ENCODE assay signal across 9 cellular contexts in genomic region chr19:16197188-16197621, GRCh38. TPM values are rescaled to one million over a fixed set of nuclear protein-coding genes. Genes with fewer than 3 reads are reported as not detected.
A peak's percentile ranks its signal among the peaks of the same experiment; 100 is the strongest.
DNase-seq lines count a peak whose midpoint lies in the region; ATAC-seq and TF ChIP-seq lines count a peak whose summit lies in the region.
"Had no signal": no experiment of that assay in that cellular context is flagged by ENCODE, and none has a peak within 500 bp of the region (broad histone marks: within the 10 kb centered on the region; RNA-seq: fewer than 3 reads in every experiment).

No MANE protein-coding gene starts in this region.

- H3K4me1 Mint-ChIP-seq in activated CD4-positive, alpha-beta T cell treated with anti-CD3 and anti-CD28 coated beads for 36 hours: peaks cover 27% of the 10 kb centered on the region
- H3K4me1 Mint-ChIP-seq in progenitor cell of endocrine pancreas (ENCODE audit: low read depth): peaks cover 21% of the 10 kb centered on the region

- POLR2A ChIA-PET in activated CD4-positive, alpha-beta T cell treated with anti-CD3 and anti-CD28 coated beads for 36 hours (lab: Charles Lee): interaction anchor here (0.5 to 1.5 kb wide), 5 partner anchors 12 to 485 kb away, joined by 3 to 19 read pairs (median 3); partner anchors contain the start of genes FAM32A and RAB8A
- POLR2A ChIA-PET in SK-N-SH (lab: Yijun Ruan, JAX): interaction anchor here (1.1 to 1.6 kb wide), 2 partner anchors 9 to 12 kb away, joined by 7 to 18 read pairs; partner anchors contain the start of gene FAM32A

- H3K27me3 Mint-ChIP-seq in activated CD4-positive, alpha-beta T cell treated with anti-CD3 and anti-CD28 coated beads for 36 hours: no peaks in the 10 kb centered on the region
- no peaks in the 10 kb centered on the region for H3K27me3 Mint-ChIP-seq in progenitor cell of endocrine pancreas

- peaks cover 1 to 21% of the 10 kb centered on the region in 2 experiments for H3K36me3 ChIP-seq in SK-N-SH (replicated peaks in 1 of 2; ENCODE audit: control insufficient read depth in 1 of 2, insufficient read depth in 2 of 2, low read length in 1 of 2)

- peaks cover 16% of the 10 kb centered on the region for H3F3A ChIP-seq in SK-N-SH (replicated peaks; ENCODE audit: insufficient read depth)

- peak overlapping the region; percentile 85 to 88 for H3K27ac ChIP-seq in SK-N-SH (ENCODE audit: low read depth in 2 of 2, low read length in 1 of 2)

- 3% methylated on average over 2 of the region's 2 CpGs for WGBS in SK-N-SH (ENCODE audit: low lambda C conversion rate)

- TF ChIP-seq RAD21 in SK-N-SH (IDR thresholded peaks at IDR 0.05; ENCODE audit: low read length): no peak

- intact Hi-C loops in activated CD4-positive, alpha-beta T cell treated with anti-CD3 and anti-CD28 coated beads for 36 hours (cut with DNase I, micrococcal nuclease): loop anchor here (1.0 to 5.0 kb wide), 11 partner anchors 12 to 1072 kb away; partner anchors contain the start of genes FAM32A (in 2 of the 2), C19orf44 (in 1 of the 2), CALR3 (in 1 of the 2) and CHERP (in 1 of the 2)

- H3K4me1 ChIP-seq in SK-N-SH (ENCODE audit: control insufficient read depth in 1 of 2, insufficient read depth in 2 of 2, low read depth in 1 of 2, low read length in 1 of 2): peaks cover 13 to 17% of the 10 kb centered on the region in 2 experiments; a peak in 3 of 4 replicates

- no peak for DNase-seq in activated CD4-positive, alpha-beta T cell treated with anti-CD3 and anti-CD28 coated beads for 36 hours
- no peak for DNase-seq in activated CD4-positive, alpha-beta T cell treated with anti-CD3 and anti-CD28 coated beads, Interleukin-2, amount 50 U/mL, for 4 hours
- DNase-seq in SK-N-SH: no peak
- DNase-seq in progenitor cell of endocrine pancreas (ENCODE audit: low spot score, unreplicated experiment): no peak
- no peak for DNase-seq in GM10266 (ENCODE audit: extremely low spot score)
- DNase-seq in nucleus accumbens (lab: John Stamatoyannopoulos, UW): no peak

- H3K4me3 ChIP-seq in SK-N-SH (ENCODE audit: low read depth in 2 of 2, low read length in 1 of 2): peak overlapping the region; percentile 94 to 99

- no peaks in the 10 kb centered on the region for H3K9me3 ChIP-seq in SK-N-SH

- ATAC-seq in activated CD4-positive, alpha-beta T cell treated with anti-CD3 and anti-CD28 coated beads for 36 hours: no peak
- peak; percentile 1 for ATAC-seq in esophagus mucosa
- ATAC-seq in GM21360 (IDR thresholded peaks at IDR 0.05; ENCODE audit: unreplicated experiment): no peak

- peaks cover 7% of the 10 kb centered on the region for H3K36me3 Mint-ChIP-seq in activated CD4-positive, alpha-beta T cell treated with anti-CD3 and anti-CD28 coated beads for 36 hours (ENCODE audit: low read depth)
- H3K36me3 Mint-ChIP-seq in progenitor cell of endocrine pancreas (ENCODE audit: insufficient read depth): peaks cover 3% of the 10 kb centered on the region

- H2AFZ ChIP-seq in SK-N-SH (ENCODE audit: low read depth): peak overlapping the region; percentile 87

- CTCF ChIA-PET in activated CD4-positive, alpha-beta T cell treated with anti-CD3 and anti-CD28 coated beads for 36 hours (lab: Charles Lee): interaction anchor here (0.9 to 1.3 kb wide), 4 partner anchors 10 to 189 kb away, joined by 3 to 15 read pairs (median 4); partner anchors contain the start of gene FAM32A
- CTCF ChIA-PET in SK-N-SH (lab: Yijun Ruan, JAX): interaction anchor here (0.5 to 1.4 kb wide), 2 partner anchors 12 to 37 kb away, joined by 3 to 8 read pairs; partner anchors contain the start of gene FAM32A

- peaks cover 44% of the 10 kb centered on the region for H3K79me2 ChIP-seq in SK-N-SH (ENCODE audit: insufficient read depth)

- peak overlapping the region; percentile 93 for H3K9ac ChIP-seq in SK-N-SH

- 0 out of 4 replicates have a peak, but pooled peaks have one; percentile 3 to 4 for TF ChIP-seq EP300 in SK-N-SH (IDR thresholded peaks at IDR 0.05; ENCODE audit: borderline replicate concordance in 1 of 2, low read depth in 1 of 2, low read length in 1 of 2)

- peak overlapping the region; percentile 83 for H3K4me3 Mint-ChIP-seq in activated CD4-positive, alpha-beta T cell treated with anti-CD3 and anti-CD28 coated beads for 36 hours
- H3K4me3 Mint-ChIP-seq in progenitor cell of endocrine pancreas (ENCODE audit: low read depth): peak overlapping the region; percentile 79

- H4K20me1 ChIP-seq in SK-N-SH (ENCODE audit: insufficient read depth): peaks cover 28% of the 10 kb centered on the region

- peak overlapping the region; percentile 96 for H3K27ac Mint-ChIP-seq in activated CD4-positive, alpha-beta T cell treated with anti-CD3 and anti-CD28 coated beads for 36 hours
- H3K27ac Mint-ChIP-seq in progenitor cell of endocrine pancreas: peak overlapping the region; percentile 96

- H3K27me3 ChIP-seq in SK-N-SH (ENCODE audit: insufficient read depth): no peaks in the 10 kb centered on the region

- peak overlapping the region; percentile 98 for H3K4me2 ChIP-seq in SK-N-SH

- H3K9me2 ChIP-seq in SK-N-SH: no peaks in the 10 kb centered on the region

- no peaks in the 10 kb centered on the region for H3K9me3 Mint-ChIP-seq in activated CD4-positive, alpha-beta T cell treated with anti-CD3 and anti-CD28 coated beads for 36 hours (ENCODE audit: low read depth)
- no peaks in the 10 kb centered on the region for H3K9me3 Mint-ChIP-seq in progenitor cell of endocrine pancreas (ENCODE audit: low read depth)

- TF ChIP-seq CTCF in SK-N-SH (IDR thresholded peaks at IDR 0.05) (no peak), progenitor cell of endocrine pancreas (IDR thresholded peaks at IDR 0.05; ENCODE audit: unreplicated experiment) (no peak), GM10266 (IDR thresholded peaks at IDR 0.05; ENCODE audit: control insufficient read depth, insufficient read depth, low read depth, missing control alignments) (no peak)

TF ChIP-seq in SK-N-SH, 30 proteins besides CTCF, POLR2A, EP300 and RAD21:
- TF ChIP-seq PBX3 (IDR thresholded peaks at IDR 0.05) (peak; percentile 64), SIN3A (IDR thresholded peaks at IDR 0.05; ENCODE audit: borderline replicate concordance, low read depth, low read length) (0 out of 2 replicates have a peak, but pooled peaks have one; percentile 27), JUND (IDR thresholded peaks at IDR 0.05) (peak; percentile 33; the same call in 1 of the 2 replicates), POLR2AphosphoS5 (IDR thresholded peaks at IDR 0.05; ENCODE audit: low read depth, low read length) (no peak; the same call in 1 of the 2 replicates), TAF1 (IDR thresholded peaks at IDR 0.05; ENCODE audit: borderline replicate concordance, low read depth, low read length) (no peak), FOSL2 (IDR thresholded peaks at IDR 0.05; ENCODE audit: borderline replicate concordance, low read depth) (peak; percentile 28; the same call in 1 of the 2 replicates), TCF12 (IDR thresholded peaks at IDR 0.05) (peak; percentile 30; the same call in 1 of the 2 replicates)

RNA-seq across cellular contexts. Expression of gene AP1M1, which starts 0.5 kb away (rescaled TPM):
- total RNA-seq in activated CD4-positive, alpha-beta T cell treated with anti-CD3 and anti-CD28 coated beads for 36 hours: 10 to 100 TPM; 61.8 to 92.0 TPM
- 101 and 133 TPM in 2 replicates for polyA plus RNA-seq in SK-N-SH (2012; rRNA removed)
- 68.9 and 107 TPM in 2 replicates for polyA plus RNA-seq in SK-N-SH (2012; cell fraction: cytosol; rRNA removed)
- polyA plus RNA-seq in SK-N-SH (2012; cell fraction: nucleus; rRNA removed): 156 and 167 TPM in 2 replicates
- total RNA-seq in esophagus mucosa (37.7 TPM), progenitor cell of endocrine pancreas (47.4 and 51.8 TPM in 2 replicates)

RNA-seq across cellular contexts. Expression of gene FAM32A, which starts 12.0 kb away (rescaled TPM):
- total RNA-seq in activated CD4-positive, alpha-beta T cell treated with anti-CD3 and anti-CD28 coated beads for 36 hours: 10 to 100 TPM; 46.3 to 48.2 TPM
- 156 and 192 TPM in 2 replicates for polyA plus RNA-seq in SK-N-SH (2012; rRNA removed)
- 192 and 201 TPM in 2 replicates for polyA plus RNA-seq in SK-N-SH (2012; cell fraction: cytosol; rRNA removed)
- 107 and 115 TPM in 2 replicates for polyA plus RNA-seq in SK-N-SH (2012; cell fraction: nucleus; rRNA removed)
- 40.4 TPM for total RNA-seq in esophagus mucosa
- 91.6 and 95.2 TPM in 2 replicates for total RNA-seq in progenitor cell of endocrine pancreas

RNA-seq across cellular contexts. Expression of gene CIB3, which starts 23.9 kb away (rescaled TPM):
- total RNA-seq in activated CD4-positive, alpha-beta T cell treated with anti-CD3 and anti-CD28 coated beads for 36 hours: not detected
- not detected in 2 replicates for polyA plus RNA-seq in SK-N-SH (2012; rRNA removed)
- 0.14 TPM in 1 of 2 replicates, not detected in the other for polyA plus RNA-seq in SK-N-SH (2012; cell fraction: cytosol; rRNA removed)
- polyA plus RNA-seq in SK-N-SH (2012; cell fraction: nucleus; rRNA removed): not detected in 2 replicates
- total RNA-seq in esophagus mucosa (not detected), progenitor cell of endocrine pancreas (not detected in 2 replicates)
- total RNA-seq: lung microvascular endothelial cell had no signal

RNA-seq across cellular contexts. Expression of gene HSH2D, which starts 53.7 kb away (rescaled TPM):
- 10 to 100 TPM; 31.2 to 38.2 TPM for total RNA-seq in activated CD4-positive, alpha-beta T cell treated with anti-CD3 and anti-CD28 coated beads for 36 hours
- polyA plus RNA-seq in SK-N-SH (2012; rRNA removed): not detected in 2 replicates
- not detected in 2 replicates for polyA plus RNA-seq in SK-N-SH (2012; cell fraction: cytosol; rRNA removed)
- not detected in 2 replicates for polyA plus RNA-seq in SK-N-SH (2012; cell fraction: nucleus; rRNA removed)
- 1.3 TPM for total RNA-seq in esophagus mucosa
- 0.72 and 0.84 TPM in 2 replicates for total RNA-seq in progenitor cell of endocrine pancreas
- total RNA-seq: lung microvascular endothelial cell had no signal
